In genomic region chr18:9575558-9575957, GRCh38 we compare ENCODE assay signal across 8 cellular contexts. TPM values are rescaled to one million over a fixed set of nuclear protein-coding genes. Genes with fewer than 3 reads are reported as not detected.
DNase-seq lines count a peak whose midpoint lies in the region; ATAC-seq and TF ChIP-seq lines count a peak whose summit lies in the region.

No MANE protein-coding gene starts in this region.

- no peak overlapping the region for H3K4me3 ChIP-seq in ascending aorta
- H3K4me3 ChIP-seq in right atrium auricular region: no peak overlapping the region

- H3K27ac ChIP-seq in ascending aorta (peak overlapping the region in 1 of 2 donors; percentile 6), right atrium auricular region (no peak overlapping the region)

- no peaks in the 10 kb centered on the region for H3K27me3 ChIP-seq in ascending aorta
- no peaks in the 10 kb centered on the region for H3K27me3 ChIP-seq in right atrium auricular region

- peak in 10 of 14 donors; percentile 3 to 41 (median 12) for DNase-seq in C1 segment of cervical spinal cord (lab: John Stamatoyannopoulos, UW)
- DNase-seq in NCI-H226: peak; percentile 84
- DNase-seq in ascending aorta (ENCODE audit: low spot score in 2 of 2): peak in 1 of 2 donors; percentile 91
- peak; percentile 84 for DNase-seq in right atrium auricular region (ENCODE audit: low spot score)
- DNase-seq in putamen (ENCODE audit: low spot score): peak; percentile 83

- peak; percentile 75 to 86 (median 76) for TF ChIP-seq CTCF in ascending aorta (IDR thresholded peaks at IDR 0.05)
- TF ChIP-seq CTCF in right atrium auricular region (IDR thresholded peaks at IDR 0.05): peak; percentile 75 to 93

- H3K9me3 ChIP-seq in ascending aorta: no peaks in the 10 kb centered on the region
- no peaks in the 10 kb centered on the region for H3K9me3 ChIP-seq in right atrium auricular region

- peaks cover 25 to 42% of the 10 kb centered on the region in 2 donors for H3K36me3 ChIP-seq in ascending aorta
- H3K36me3 ChIP-seq in right atrium auricular region: peaks cover 22% of the 10 kb centered on the region

- peak; percentile 55 for ATAC-seq in GM21447 (IDR thresholded peaks at IDR 0.05; ENCODE audit: unreplicated experiment)
- no peak for ATAC-seq in GM19328 (IDR thresholded peaks at IDR 0.05; ENCODE audit: unreplicated experiment)
- no peak for ATAC-seq in GM18868 (IDR thresholded peaks at IDR 0.05; ENCODE audit: unreplicated experiment)

- intact Hi-C loops in ascending aorta (cut with DNase I): loop anchor here (1.0 to 2.0 kb wide), 2 partner anchors 37 to 98 kb away; no protein-coding TSS in a partner anchor

- H3K4me1 ChIP-seq in ascending aorta: no peaks in the 10 kb centered on the region
- peaks cover 0 to 6% of the 10 kb centered on the region in 2 donors for H3K4me1 ChIP-seq in right atrium auricular region

RNA-seq across cellular contexts. Expression of gene PPP4R1, which starts 38.8 kb away (rescaled TPM):
- 34.4 TPM for total RNA-seq in ascending aorta
- total RNA-seq in right atrium auricular region: 10 to 100 TPM; 38.9 to 51.4 TPM
